In the genomic region with DNA sequence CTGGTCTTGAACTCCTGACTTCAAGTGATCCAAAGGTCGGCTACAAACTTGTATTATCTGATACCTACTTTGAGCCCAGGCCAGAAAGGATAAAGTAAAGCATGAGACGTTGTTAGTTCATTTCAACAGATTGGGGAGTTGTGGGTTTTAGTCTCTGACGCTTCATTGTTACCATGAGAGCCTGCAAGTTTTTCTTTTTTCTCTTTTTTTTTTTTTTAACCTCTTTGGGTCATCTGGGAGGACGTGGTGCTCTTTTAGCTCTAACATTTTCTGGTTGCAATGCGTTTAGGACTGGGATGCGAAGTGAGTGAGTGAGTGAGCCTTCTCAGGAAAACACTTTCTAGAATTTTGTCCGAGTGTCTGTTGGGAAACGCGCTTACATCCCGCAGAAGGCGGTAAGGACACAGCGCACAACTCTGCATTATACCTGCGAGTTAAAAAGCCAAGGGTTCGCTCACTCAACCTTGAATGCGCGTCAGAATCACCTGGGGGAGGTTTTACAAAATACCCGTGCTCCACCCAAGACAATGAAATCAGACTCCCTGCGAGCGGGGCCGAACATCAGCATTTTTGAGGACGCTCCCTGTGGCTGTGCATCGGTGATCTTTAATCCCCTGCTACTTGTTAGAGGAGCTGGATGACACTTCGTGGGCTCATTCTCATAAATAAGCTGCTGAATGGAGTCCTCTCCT, we compare ENCODE assay signal across 8 cellular contexts. TPM values are rescaled to one million over a fixed set of nuclear protein-coding genes. Genes with fewer than 3 reads are reported as not detected.
DNase-seq lines count a peak whose midpoint lies in the region; ATAC-seq, FAIRE-seq and TF ChIP-seq lines count a peak whose summit lies in the region.

No MANE protein-coding gene starts in this region.

- DNase-seq in activated T-cell treated with anti-CD3 and anti-CD28 coated beads, Interleukin-2, amount 50 U/mL, for 1 hour: peak; percentile 46
- DNase-seq in activated T-cell treated with anti-CD3 and anti-CD28 coated beads for 4 hours: no peak
- peak; percentile 73 for DNase-seq in RKO (ENCODE audit: low spot score)
- peak; percentile 70 for DNase-seq in colonic mucosa
- DNase-seq in mesenchymal stem cell: no peak
- no peak for DNase-seq in type B pancreatic cell (ENCODE audit: extremely low spot score, unreplicated experiment)
- no peak for DNase-seq in frontal cortex (ENCODE audit: low spot score in 2 of 2)

- peaks cover 5% of the 10 kb centered on the region for H3K9me3 Mint-ChIP-seq in type B pancreatic cell

- H4K91ac ChIP-seq in mesenchymal stem cell (ENCODE audit: low read length): peak overlapping the region; percentile 39

- H3K27me3 Mint-ChIP-seq in type B pancreatic cell: no peaks in the 10 kb centered on the region

- peaks cover 14% of the 10 kb centered on the region for H3K36me3 Mint-ChIP-seq in type B pancreatic cell

- peak overlapping the region; percentile 89 for H3K4me2 ChIP-seq in mesenchymal stem cell (ENCODE audit: low read length, poor library complexity, severe bottlenecking)

- no peak for ATAC-seq in HG03342 (IDR thresholded peaks at IDR 0.05; ENCODE audit: unreplicated experiment)

- H3K23ac ChIP-seq in mesenchymal stem cell (ENCODE audit: low read length in 2 of 2): no peak overlapping the region

- peak overlapping the region; percentile 64 for H3K4me3 ChIP-seq in colonic mucosa
- H3K4me3 ChIP-seq in mesenchymal stem cell (ENCODE audit: insufficient read depth in 1 of 2, low read depth in 1 of 2, low read length in 2 of 2): peak overlapping the region; percentile 85 to 90

- H3K27ac Mint-ChIP-seq in type B pancreatic cell: peak overlapping the region; percentile 98

- H3K79me1 ChIP-seq in mesenchymal stem cell (replicated peaks; ENCODE audit: low read length, poor library complexity, severe bottlenecking): peaks cover 1% of the 10 kb centered on the region

- H2AFZ ChIP-seq in mesenchymal stem cell (ENCODE audit: low read depth, low read length): no peak overlapping the region

- H2AK5ac ChIP-seq in mesenchymal stem cell (ENCODE audit: low read length, severe bottlenecking): no peak overlapping the region

- peak overlapping the region; percentile 80 for H2BK120ac ChIP-seq in mesenchymal stem cell (ENCODE audit: low read depth, low read length)

- H2BK15ac ChIP-seq in mesenchymal stem cell (ENCODE audit: low read depth, poor library complexity, severe bottlenecking): peak overlapping the region; percentile 8

- WGBS in mesenchymal stem cell: 21% methylated on average over 23 of the region's 23 CpGs

- H3K36me3 ChIP-seq in colonic mucosa (no peaks in the 10 kb centered on the region), mesenchymal stem cell (ENCODE audit: control insufficient read depth in 1 of 2, insufficient read depth in 2 of 2, low read depth in 1 of 2, low read length in 2 of 2) (peaks cover 5 to 6% of the 10 kb centered on the region in 2 experiments)

- peak overlapping the region; percentile 98 for H3K4me3 Mint-ChIP-seq in type B pancreatic cell

- H3K9ac ChIP-seq in colonic mucosa (ENCODE audit: low read depth in 2 of 2, low read length in 2 of 2) (peak overlapping the region; percentile 77 to 96), mesenchymal stem cell (ENCODE audit: low read length) (peak overlapping the region; percentile 96)

- peaks cover 19% of the 10 kb centered on the region for H3K4me1 Mint-ChIP-seq in type B pancreatic cell (ENCODE audit: unreplicated experiment)

- peak overlapping the region; percentile 54 to 84 for H3K18ac ChIP-seq in mesenchymal stem cell (ENCODE audit: low read depth in 1 of 2, low read length in 2 of 2)

- H3K4me1 ChIP-seq in colonic mucosa (no peaks in the 10 kb centered on the region), mesenchymal stem cell (ENCODE audit: control insufficient read depth, insufficient read depth, low read depth, low read length) (peaks cover 6% of the 10 kb centered on the region)

- H3K4ac ChIP-seq in mesenchymal stem cell (ENCODE audit: low read depth in 1 of 2, low read length in 2 of 2): peak overlapping the region in 1 of 2 experiments; percentile 51

- TF ChIP-seq CTCF in colonic mucosa (IDR thresholded peaks at IDR 0.05) (no peak), type B pancreatic cell (conservative IDR thresholded peaks at IDR 0.05) (no peak)

- H2BK5ac ChIP-seq in mesenchymal stem cell (ENCODE audit: low read depth, low read length, poor library complexity, severe bottlenecking): no peak overlapping the region

- intact Hi-C loops in colonic mucosa (cut with DNase I): loop anchor here (5.0 kb wide), 1 partner anchor 63 kb away; the partner anchor contains the start of gene TEFM

- no peaks in the 10 kb centered on the region for H3K27me3 ChIP-seq in colonic mucosa
- H3K27me3 ChIP-seq in mesenchymal stem cell (ENCODE audit: control insufficient read depth in 1 of 2, insufficient read depth in 1 of 2, low read length in 2 of 2): no peaks in the 10 kb centered on the region

- H3K27ac ChIP-seq in colonic mucosa: peak overlapping the region; percentile 99
- H3K27ac ChIP-seq in mesenchymal stem cell (ENCODE audit: low read length, poor library complexity, severe bottlenecking): peak overlapping the region; percentile 83

- no peak overlapping the region for H3K14ac ChIP-seq in mesenchymal stem cell (ENCODE audit: low read length in 2 of 2)

- peak overlapping the region; percentile 89 for H4K8ac ChIP-seq in mesenchymal stem cell (ENCODE audit: low read length)

- FAIRE-seq in frontal cortex (lab: Jason Lieb, UNC): no peak

- H3K9me3 ChIP-seq in colonic mucosa: no peaks in the 10 kb centered on the region
- no peaks in the 10 kb centered on the region for H3K9me3 ChIP-seq in mesenchymal stem cell (ENCODE audit: control insufficient read depth, low read length)

- peak overlapping the region in 1 of 2 experiments; percentile 67 for H2BK12ac ChIP-seq in mesenchymal stem cell (ENCODE audit: low read length in 2 of 2)

RNA-seq across cellular contexts. Expression of gene RNF135, which starts 0.7 kb away (rescaled TPM):
- total RNA-seq in colonic mucosa (10 to 100 TPM; 18.6 to 18.9 TPM), type B pancreatic cell (ENCODE audit: low replicate concordance) (8.8 and 10.8 TPM in 2 replicates), frontal cortex (1.2 TPM)
- 7.8 TPM for polyA plus RNA-seq in mesenchymal stem cell (2013, experiment 1 of 2)
- polyA plus RNA-seq in mesenchymal stem cell (2013, experiment 2 of 2): 7.4 TPM

RNA-seq across cellular contexts. Expression of gene ADAP2, which starts 48.4 kb away (rescaled TPM):
- total RNA-seq in colonic mucosa (1 to 10 TPM; 4.4 to 5.6 TPM), type B pancreatic cell (ENCODE audit: low replicate concordance) (1.4 and 2.6 TPM in 2 replicates), frontal cortex (4.1 TPM)
- polyA plus RNA-seq in mesenchymal stem cell (2013, experiment 1 of 2): 10.4 TPM
- 11.5 TPM for polyA plus RNA-seq in mesenchymal stem cell (2013, experiment 2 of 2)

Comparison
In these comparisons a context has a peak if more than half of its experiments do, and no peak if none do; other contexts are left out.
1. DNase-seq: peak in activated T-cell treated with anti-CD3 and anti-CD28 coated beads, Interleukin-2, amount 50 U/mL, for 1 hour (single experiment), RKO (single experiment) and colonic mucosa (single experiment); none in activated T-cell treated with anti-CD3 and anti-CD28 coated beads for 4 hours (single experiment), mesenchymal stem cell (single experiment), type B pancreatic cell (single experiment) and frontal cortex (0 of 2).